Comparison of ENCODE assay signal across 29 cellular contexts in the genomic region with DNA sequence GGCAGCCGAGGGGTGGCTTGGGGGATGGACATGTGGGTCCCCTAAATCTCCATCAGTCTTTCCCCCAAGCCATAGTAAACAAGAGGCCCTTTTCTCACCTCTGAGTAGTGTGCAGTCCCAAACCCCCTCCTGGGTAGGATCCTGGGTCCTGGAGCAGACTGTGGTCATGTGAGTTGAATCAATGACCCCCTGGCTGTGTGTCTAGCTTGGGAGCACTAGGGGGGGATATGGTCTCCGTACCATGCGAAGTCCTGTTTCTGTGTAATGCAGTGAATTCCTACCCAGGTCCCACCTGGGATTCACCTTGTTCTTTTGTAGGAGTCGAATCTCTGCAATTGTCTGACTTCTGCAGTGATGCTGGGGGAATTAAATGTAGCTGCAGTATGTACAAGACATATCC.
"Had no signal": no experiment of that assay in that cellular context is flagged by ENCODE, and none has a peak within 500 bp of the region (broad histone marks: within the 10 kb centered on the region; RNA-seq: fewer than 3 reads in every experiment).

No MANE protein-coding gene starts in this region.

- H3K4me1 Mint-ChIP-seq: stimulated activated effector memory CD8-positive, alpha-beta T cell treated with anti-CD3 and anti-CD28 coated beads, Interleukin-12 subunit alpha, Interleukin-12 subunit beta, amount 100 ng/mL, for 72 hours had no signal

- H3K36me3 ChIP-seq: neural progenitor cell, ovary, right lobe of liver, sigmoid colon, suprapubic skin, tibial artery, transverse colon, upper lobe of right lung, uterus had no signal

- H3K4me3 Mint-ChIP-seq: natural killer cell; nephron; neural progenitor cell; stimulated activated effector memory CD8-positive, alpha-beta T cell treated with anti-CD3 and anti-CD28 coated beads, Interleukin-12 subunit alpha, Interleukin-12 subunit beta, amount 100 ng/mL, for 72 hours; stimulated activated naive B cell treated with anti-CD40 and anti-IgM and Interleukin-4, amounts not matched to agents 10 μg/mL and 1 μg/mL and 100 μg/mL, for 72 hours; stimulated activated naive CD8-positive, alpha-beta T cell treated with anti-CD3 and anti-CD28 coated beads, Interleukin-15, Interleukin-2, amounts not matched to agents 100 ng/mL and 50 ng/mL, for 24 hours; type B pancreatic cell had no signal

- H3K4me1 ChIP-seq: parathyroid adenoma, psoas muscle, right lobe of liver, testis, transverse colon, upper lobe of right lung, uterus had no signal

- H3K27ac Mint-ChIP-seq: natural killer cell; progenitor cell of endocrine pancreas; stimulated activated effector memory CD8-positive, alpha-beta T cell treated with anti-CD3 and anti-CD28 coated beads, Interleukin-12 subunit alpha, Interleukin-12 subunit beta, amount 100 ng/mL, for 72 hours; stimulated activated naive B cell treated with anti-CD40 and anti-IgM and Interleukin-4, amounts not matched to agents 10 μg/mL and 1 μg/mL and 100 μg/mL, for 72 hours; stimulated activated naive CD8-positive, alpha-beta T cell treated with anti-CD3 and anti-CD28 coated beads, Interleukin-15, Interleukin-2, amounts not matched to agents 100 ng/mL and 50 ng/mL, for 24 hours; type B pancreatic cell had no signal

- H3K4me2 ChIP-seq: neural progenitor cell had no signal

- DNase-seq: natural killer cell; occipital lobe; ovary; posterior cingulate gyrus; psoas muscle; right cardiac atrium; right lobe of liver; sigmoid colon; small intestine; stimulated activated CD4-positive, alpha-beta T cell treated with anti-CD3 and anti-CD28 coated beads, Interleukin-15, amount 100 ng/mL, for 24 hours; stimulated activated CD4-positive, alpha-beta T cell treated with anti-CD3 and anti-CD28 coated beads, Interleukin-2, amount 100 ng/mL, for 24 hours; stimulated activated CD4-positive, alpha-beta T cell treated with anti-CD3 and anti-CD28 coated beads, Interleukin-2, amount 100 ng/mL, for 48 hours; stimulated activated CD4-positive, alpha-beta T cell treated with anti-CD3 and anti-CD28 coated beads, Interleukin-4, amount 100 ng/mL, for 24 hours; stimulated activated naive B cell treated with anti-CD40 and anti-IgM and Interleukin-4, amounts not matched to agents 10 μg/mL and 1 μg/mL and 100 μg/mL, for 72 hours; stimulated activated naive CD4-positive, alpha-beta T cell treated with Interleukin-2 at 50 U/mL for 16 hours; substantia nigra; testis; tibial artery; transverse colon; upper lobe of right lung; uterus had no signal

- H3K79me2 ChIP-seq: parathyroid adenoma had no signal

- H3K27ac ChIP-seq: neural progenitor cell, ovary, parathyroid adenoma, psoas muscle, right lobe of liver, sigmoid colon, suprapubic skin, testis, tibial artery, transverse colon, upper lobe of right lung, uterus had no signal

- H3K9ac ChIP-seq: neural progenitor cell, parathyroid adenoma had no signal

- H3K9me3 ChIP-seq: ovary, psoas muscle, right lobe of liver, sigmoid colon, suprapubic skin, testis, tibial artery, transverse colon, upper lobe of right lung, uterus had no signal

- H2AFZ ChIP-seq: neural progenitor cell, parathyroid adenoma had no signal

- H3K9me3 Mint-ChIP-seq: natural killer cell; nephron; neural progenitor cell; stimulated activated effector memory CD8-positive, alpha-beta T cell treated with anti-CD3 and anti-CD28 coated beads, Interleukin-12 subunit alpha, Interleukin-12 subunit beta, amount 100 ng/mL, for 72 hours; stimulated activated naive B cell treated with anti-CD40 and anti-IgM and Interleukin-4, amounts not matched to agents 10 μg/mL and 1 μg/mL and 100 μg/mL, for 72 hours; stimulated activated naive CD8-positive, alpha-beta T cell treated with anti-CD3 and anti-CD28 coated beads, Interleukin-15, Interleukin-2, amounts not matched to agents 100 ng/mL and 50 ng/mL, for 24 hours; type B pancreatic cell had no signal

- ATAC-seq: natural killer cell; psoas muscle; right cardiac atrium; right lobe of liver; stimulated activated effector memory CD8-positive, alpha-beta T cell treated with anti-CD3 and anti-CD28 coated beads, Interleukin-12 subunit alpha, Interleukin-12 subunit beta, amount 100 ng/mL, for 72 hours; stimulated activated naive B cell treated with anti-CD40 and anti-IgM and Interleukin-4, amounts not matched to agents 10 μg/mL and 1 μg/mL and 100 μg/mL, for 72 hours; upper lobe of right lung had no signal

- H3K36me3 Mint-ChIP-seq: natural killer cell; neural progenitor cell; stimulated activated effector memory CD8-positive, alpha-beta T cell treated with anti-CD3 and anti-CD28 coated beads, Interleukin-12 subunit alpha, Interleukin-12 subunit beta, amount 100 ng/mL, for 72 hours; stimulated activated naive B cell treated with anti-CD40 and anti-IgM and Interleukin-4, amounts not matched to agents 10 μg/mL and 1 μg/mL and 100 μg/mL, for 72 hours; type B pancreatic cell had no signal

- H3K27me3 ChIP-seq: neural progenitor cell, ovary, right lobe of liver, sigmoid colon, suprapubic skin, testis, tibial artery, transverse colon, upper lobe of right lung, uterus had no signal

- H3K4me3 ChIP-seq: neural progenitor cell, ovary, psoas muscle, right lobe of liver, sigmoid colon, suprapubic skin, testis, tibial artery, transverse colon, upper lobe of right lung, uterus had no signal
